ENCODE assay signal across 8 cellular contexts in the genomic region with DNA sequence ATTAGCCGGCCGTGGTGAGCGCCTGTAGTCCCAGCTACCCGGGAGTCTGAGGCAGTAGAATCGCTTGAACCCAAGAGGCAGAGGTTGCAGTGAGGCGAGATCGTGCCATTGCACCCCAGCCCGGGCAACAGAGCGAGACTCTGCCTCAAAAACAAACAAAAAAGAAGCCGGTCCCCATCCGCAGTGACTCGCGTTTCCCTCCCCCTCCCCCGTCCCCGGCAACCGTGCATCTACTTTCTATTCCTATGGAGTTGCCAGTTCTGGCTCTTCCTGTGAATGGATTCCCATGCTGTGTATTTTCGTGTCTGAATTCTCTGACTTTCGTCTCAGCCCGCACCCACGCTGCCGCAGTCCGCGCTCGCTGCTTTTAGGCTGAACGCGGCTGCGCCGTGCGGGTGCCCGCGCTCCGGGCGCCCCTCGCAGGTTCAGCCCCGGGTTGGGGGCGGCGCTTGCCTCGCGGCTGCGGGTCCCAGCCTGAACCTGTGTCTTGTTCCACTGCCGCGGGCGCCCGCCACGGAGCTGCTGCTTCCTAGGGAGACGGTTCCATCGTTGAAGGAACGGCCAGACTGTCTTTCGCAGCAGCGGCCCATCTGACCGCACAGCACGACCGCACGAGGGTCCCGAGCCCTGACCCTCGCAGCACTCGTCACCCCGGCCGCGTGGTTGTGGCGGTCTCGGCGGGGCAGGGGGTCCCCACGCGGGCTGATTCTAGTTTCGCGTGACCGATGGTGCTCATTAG. TPM values are rescaled to one million over a fixed set of nuclear protein-coding genes. Genes with fewer than 3 reads are reported as not detected.
DNase-seq lines count a peak whose midpoint lies in the region; ATAC-seq lines count a peak whose summit lies in the region.

No MANE protein-coding gene starts in this region.

- H2AFZ ChIP-seq in mesenchymal stem cell (ENCODE audit: low read depth, low read length) = peak overlapping the region; percentile 92

- peak overlapping the region; percentile 80 for H4K91ac ChIP-seq in mesenchymal stem cell (ENCODE audit: low read length)

- under 1% methylated on average over 67 of the region's 68 CpGs for WGBS in mesenchymal stem cell

- peak overlapping the region; percentile 52 for H4K8ac ChIP-seq in mesenchymal stem cell (ENCODE audit: low read length)

- no peaks in the 10 kb centered on the region for H3K27me3 ChIP-seq in mesenchymal stem cell (ENCODE audit: control insufficient read depth in 1 of 2, insufficient read depth in 1 of 2, low read length in 2 of 2)

- H3K4ac ChIP-seq in mesenchymal stem cell (ENCODE audit: low read depth in 1 of 2, low read length in 2 of 2) = no peak overlapping the region

- H2BK5ac ChIP-seq in mesenchymal stem cell (ENCODE audit: low read depth, low read length, poor library complexity, severe bottlenecking) = no peak overlapping the region

- no peaks in the 10 kb centered on the region for H3K27me3 Mint-ChIP-seq in dendritic cell treated with granulocyte-macrophage colony-stimulating factor and Interleukin-4, amounts not matched to agents 40 ng/mL and 50 ng/mL, for 4 days

- no peak overlapping the region for H3K27ac ChIP-seq in mesenchymal stem cell (ENCODE audit: low read length, poor library complexity, severe bottlenecking)

- no peak overlapping the region for H2AK5ac ChIP-seq in mesenchymal stem cell (ENCODE audit: low read length, severe bottlenecking)

- peak overlapping the region; percentile 85 for H3K9ac ChIP-seq in mesenchymal stem cell (ENCODE audit: low read length)

- H3K4me1 Mint-ChIP-seq in dendritic cell treated with granulocyte-macrophage colony-stimulating factor and Interleukin-4, amounts not matched to agents 40 ng/mL and 50 ng/mL, for 4 days (ENCODE audit: low read depth) = peaks cover 60% of the 10 kb centered on the region

- H3K36me3 Mint-ChIP-seq in dendritic cell treated with granulocyte-macrophage colony-stimulating factor and Interleukin-4, amounts not matched to agents 40 ng/mL and 50 ng/mL, for 4 days (ENCODE audit: low read depth) = peaks cover 34% of the 10 kb centered on the region

- no peaks in the 10 kb centered on the region for H3K9me3 ChIP-seq in mesenchymal stem cell (ENCODE audit: control insufficient read depth, low read length)

- DNase-seq in NCI-H524 (lab: John Stamatoyannopoulos, UW) = peak; percentile 53 to 74
- no peak for DNase-seq in NCI-H524 treated with DMSO at 0.1 percent for 48 hours (lab: John Stamatoyannopoulos, UW)
- DNase-seq in NCI-H345 (lab: John Stamatoyannopoulos, UW) = peak; percentile 89
- peak; percentile 58 for DNase-seq in activated CD4-positive, alpha-beta T cell treated with anti-CD3 and anti-CD28 coated beads, Interleukin-2, amount 50 U/mL, for 1 hour
- DNase-seq in mesenchymal stem cell = peak; percentile 83
- peak; percentile 65 for DNase-seq in stimulated activated CD8-positive, alpha-beta memory T cell treated with anti-CD3 and anti-CD28 coated beads, Interleukin-4, amount 100 ng/mL, for 24 hours (ENCODE audit: low read depth)

- no peak overlapping the region for H2BK120ac ChIP-seq in mesenchymal stem cell (ENCODE audit: low read depth, low read length)

- no peak overlapping the region for H2BK15ac ChIP-seq in mesenchymal stem cell (ENCODE audit: low read depth, poor library complexity, severe bottlenecking)

- peak overlapping the region; percentile 96 for H3K4me2 ChIP-seq in mesenchymal stem cell (ENCODE audit: low read length, poor library complexity, severe bottlenecking)

- H3K4me3 ChIP-seq in mesenchymal stem cell (ENCODE audit: insufficient read depth in 1 of 2, low read depth in 1 of 2, low read length in 2 of 2) = peak overlapping the region; percentile 65 to 87

- no peak for ATAC-seq in HG03108 (IDR thresholded peaks at IDR 0.05; ENCODE audit: unreplicated experiment)

- H3K14ac ChIP-seq in mesenchymal stem cell (ENCODE audit: low read length in 2 of 2) = no peak overlapping the region

- intact Hi-C loops in dendritic cell treated with granulocyte-macrophage colony-stimulating factor and Interleukin-4, amounts not matched to agents 40 ng/mL and 50 ng/mL, for 4 days (cut with micrococcal nuclease) = no loop called here

- H3K79me1 ChIP-seq in mesenchymal stem cell (replicated peaks; ENCODE audit: low read length, poor library complexity, severe bottlenecking) = peaks cover 19% of the 10 kb centered on the region

- no peak overlapping the region for H3K23ac ChIP-seq in mesenchymal stem cell (ENCODE audit: low read length in 2 of 2)

- H3K4me3 Mint-ChIP-seq in dendritic cell treated with granulocyte-macrophage colony-stimulating factor and Interleukin-4, amounts not matched to agents 40 ng/mL and 50 ng/mL, for 4 days = peak overlapping the region; percentile 72

- H3K27ac Mint-ChIP-seq in dendritic cell treated with granulocyte-macrophage colony-stimulating factor and Interleukin-4, amounts not matched to agents 40 ng/mL and 50 ng/mL, for 4 days = peak overlapping the region; percentile 92

- H3K9me3 Mint-ChIP-seq in dendritic cell treated with granulocyte-macrophage colony-stimulating factor and Interleukin-4, amounts not matched to agents 40 ng/mL and 50 ng/mL, for 4 days = no peaks in the 10 kb centered on the region

- peak overlapping the region in 1 of 2 experiments; percentile 69 for H2BK12ac ChIP-seq in mesenchymal stem cell (ENCODE audit: low read length in 2 of 2)

- H3K36me3 ChIP-seq in mesenchymal stem cell (ENCODE audit: control insufficient read depth in 1 of 2, insufficient read depth in 2 of 2, low read depth in 1 of 2, low read length in 2 of 2) = peaks cover 28 to 30% of the 10 kb centered on the region in 2 experiments

- peak overlapping the region; percentile 8 to 96 for H3K18ac ChIP-seq in mesenchymal stem cell (ENCODE audit: low read depth in 1 of 2, low read length in 2 of 2)

- H3K4me1 ChIP-seq in mesenchymal stem cell (ENCODE audit: control insufficient read depth, insufficient read depth, low read depth, low read length) = peaks cover 55% of the 10 kb centered on the region

RNA-seq across cellular contexts. Expression of a gene that starts 1.1 kb away (rescaled TPM):
- 14.2 TPM for polyA plus RNA-seq in mesenchymal stem cell (2013, experiment 1 of 2)
- 14.5 TPM for polyA plus RNA-seq in mesenchymal stem cell (2013, experiment 2 of 2)

RNA-seq across cellular contexts. Expression of a gene that starts 9.4 kb away (rescaled TPM):
- polyA plus RNA-seq in mesenchymal stem cell (2013, experiment 1 of 2) = 28.3 TPM
- polyA plus RNA-seq in mesenchymal stem cell (2013, experiment 2 of 2) = 27.4 TPM

RNA-seq across cellular contexts. Expression of a gene that starts 21.7 kb away (rescaled TPM):
- polyA plus RNA-seq in mesenchymal stem cell (2013, experiment 1 of 2) = 0.79 TPM
- polyA plus RNA-seq in mesenchymal stem cell (2013, experiment 2 of 2) = 0.44 TPM
